1 cellular context compared by ENCODE assay signal in the genomic region with DNA sequence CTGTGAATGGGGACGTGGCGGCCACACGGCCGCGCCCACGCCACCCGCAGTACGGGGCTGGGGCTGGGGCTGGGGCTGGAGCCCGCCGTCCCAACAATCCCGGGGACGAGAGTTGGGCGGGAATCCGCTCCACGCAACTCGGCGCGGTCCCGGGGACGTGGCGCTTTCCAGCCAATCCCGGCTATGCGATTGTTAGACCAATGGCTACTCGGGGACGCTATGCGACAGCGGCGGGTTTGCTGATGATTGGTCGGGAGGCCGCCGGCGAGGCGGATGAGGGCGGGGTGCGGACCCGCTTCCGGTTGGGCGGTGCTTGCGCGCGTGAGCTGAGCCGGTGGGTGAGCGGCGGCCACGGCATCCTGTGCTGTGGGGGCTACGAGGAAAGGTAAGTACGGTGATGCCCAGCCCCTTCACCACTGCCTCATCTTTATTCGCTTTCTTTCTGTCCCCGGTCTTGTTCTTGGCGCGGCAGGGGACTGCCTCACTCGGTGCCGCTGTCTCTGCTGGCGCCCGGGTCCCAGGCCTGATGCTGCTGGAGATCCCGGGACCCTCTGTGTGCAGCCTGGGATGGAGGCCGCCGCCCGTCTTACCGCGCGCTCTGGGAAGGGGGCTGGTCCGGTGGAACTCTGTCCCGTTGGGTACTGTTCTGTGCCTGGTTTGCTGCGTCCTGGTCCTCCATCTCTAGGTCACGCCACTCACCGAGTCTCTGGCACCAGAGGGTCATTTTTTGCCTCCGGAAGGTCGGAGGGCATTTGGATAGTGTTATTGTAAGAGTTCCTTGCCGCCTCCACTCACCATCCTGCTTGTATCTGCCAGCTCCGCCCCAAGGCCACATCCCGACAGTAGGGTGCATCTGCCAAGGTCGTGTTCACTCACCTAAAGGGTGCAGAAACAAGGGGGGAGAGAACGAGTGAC.
TF ChIP-seq lines count a peak whose summit lies in the region.

Gene CALU (plus strand): TSS at position 312 of the 915 bp plus-strand sequence. CDS start 9,225 bp downstream, outside the sequence.

TF ChIP-seq in GM12878, 131 proteins besides CTCF, POLR2A, EP300 and RAD21 (continued from another document and continues in another):
- TF ChIP-seq, protein P1, sequence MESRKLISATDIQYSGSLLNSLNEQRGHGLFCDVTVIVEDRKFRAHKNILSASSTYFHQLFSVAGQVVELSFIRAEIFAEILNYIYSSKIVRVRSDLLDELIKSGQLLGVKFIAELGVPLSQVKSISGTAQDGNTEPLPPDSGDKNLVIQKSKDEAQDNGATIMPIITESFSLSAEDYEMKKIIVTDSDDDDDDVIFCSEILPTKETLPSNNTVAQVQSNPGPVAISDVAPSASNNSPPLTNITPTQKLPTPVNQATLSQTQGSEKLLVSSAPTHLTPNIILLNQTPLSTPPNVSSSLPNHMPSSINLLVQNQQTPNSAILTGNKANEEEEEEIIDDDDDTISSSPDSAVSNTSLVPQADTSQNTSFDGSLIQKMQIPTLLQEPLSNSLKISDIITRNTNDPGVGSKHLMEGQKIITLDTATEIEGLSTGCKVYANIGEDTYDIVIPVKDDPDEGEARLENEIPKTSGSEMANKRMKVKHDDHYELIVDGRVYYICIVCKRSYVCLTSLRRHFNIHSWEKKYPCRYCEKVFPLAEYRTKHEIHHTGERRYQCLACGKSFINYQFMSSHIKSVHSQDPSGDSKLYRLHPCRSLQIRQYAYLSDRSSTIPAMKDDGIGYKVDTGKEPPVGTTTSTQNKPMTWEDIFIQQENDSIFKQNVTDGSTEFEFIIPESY (IDR thresholded peaks at IDR 0.05), result no peak
- peak; percentile 96 for TF ChIP-seq PKNOX1 (IDR thresholded peaks at IDR 0.05)
- no peak; the same call in 1 of the 2 replicates for TF ChIP-seq RB1 (IDR thresholded peaks at IDR 0.05; ENCODE audit: borderline replicate concordance)
- TF ChIP-seq SIN3A (IDR thresholded peaks at IDR 0.05; ENCODE audit: low read depth, low read length), result no peak
- peak; percentile 82 for TF ChIP-seq ZBTB40 (IDR thresholded peaks at IDR 0.05; ENCODE audit: borderline replicate concordance)
- TF ChIP-seq CBX5 (IDR thresholded peaks at IDR 0.05; ENCODE audit: low read depth), result no peak
- TF ChIP-seq SKIL (IDR thresholded peaks at IDR 0.05; ENCODE audit: low read depth, poor library complexity, severe bottlenecking), result no peak
- peak; percentile 93 for TF ChIP-seq RFX5 (IDR thresholded peaks at IDR 0.05; ENCODE audit: low read depth, low read length)
- no peak for TF ChIP-seq MYB (IDR thresholded peaks at IDR 0.05; ENCODE audit: borderline replicate concordance, low read depth, low read length)
- TF ChIP-seq YY1 (IDR thresholded peaks at IDR 0.05; ENCODE audit: low read depth, low read length), result no peak
- TF ChIP-seq STAT1 (conservative IDR thresholded peaks at IDR 0.05), result 0 out of 2 replicates have a peak, but pooled peaks have one; percentile 31
- TF ChIP-seq RAD51 (IDR thresholded peaks at IDR 0.05), result no peak
- 0 out of 2 replicates have a peak, but pooled peaks have one; percentile 2 for TF ChIP-seq CBFB (IDR thresholded peaks at IDR 0.05; ENCODE audit: low read depth)
- no peak for TF ChIP-seq ZNF622 (IDR thresholded peaks at IDR 0.05)
- no peak for TF ChIP-seq TBL1XR1 (IDR thresholded peaks at IDR 0.05; ENCODE audit: low read depth, low read length)
- TF ChIP-seq, protein P2, sequence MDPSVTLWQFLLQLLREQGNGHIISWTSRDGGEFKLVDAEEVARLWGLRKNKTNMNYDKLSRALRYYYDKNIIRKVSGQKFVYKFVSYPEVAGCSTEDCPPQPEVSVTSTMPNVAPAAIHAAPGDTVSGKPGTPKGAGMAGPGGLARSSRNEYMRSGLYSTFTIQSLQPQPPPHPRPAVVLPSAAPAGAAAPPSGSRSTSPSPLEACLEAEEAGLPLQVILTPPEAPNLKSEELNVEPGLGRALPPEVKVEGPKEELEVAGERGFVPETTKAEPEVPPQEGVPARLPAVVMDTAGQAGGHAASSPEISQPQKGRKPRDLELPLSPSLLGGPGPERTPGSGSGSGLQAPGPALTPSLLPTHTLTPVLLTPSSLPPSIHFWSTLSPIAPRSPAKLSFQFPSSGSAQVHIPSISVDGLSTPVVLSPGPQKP (IDR thresholded peaks at IDR 0.05; ENCODE audit: low read depth, low read length), result 0 out of 2 replicates have a peak, but pooled peaks have one; percentile 54
- TF ChIP-seq, protein P3, sequence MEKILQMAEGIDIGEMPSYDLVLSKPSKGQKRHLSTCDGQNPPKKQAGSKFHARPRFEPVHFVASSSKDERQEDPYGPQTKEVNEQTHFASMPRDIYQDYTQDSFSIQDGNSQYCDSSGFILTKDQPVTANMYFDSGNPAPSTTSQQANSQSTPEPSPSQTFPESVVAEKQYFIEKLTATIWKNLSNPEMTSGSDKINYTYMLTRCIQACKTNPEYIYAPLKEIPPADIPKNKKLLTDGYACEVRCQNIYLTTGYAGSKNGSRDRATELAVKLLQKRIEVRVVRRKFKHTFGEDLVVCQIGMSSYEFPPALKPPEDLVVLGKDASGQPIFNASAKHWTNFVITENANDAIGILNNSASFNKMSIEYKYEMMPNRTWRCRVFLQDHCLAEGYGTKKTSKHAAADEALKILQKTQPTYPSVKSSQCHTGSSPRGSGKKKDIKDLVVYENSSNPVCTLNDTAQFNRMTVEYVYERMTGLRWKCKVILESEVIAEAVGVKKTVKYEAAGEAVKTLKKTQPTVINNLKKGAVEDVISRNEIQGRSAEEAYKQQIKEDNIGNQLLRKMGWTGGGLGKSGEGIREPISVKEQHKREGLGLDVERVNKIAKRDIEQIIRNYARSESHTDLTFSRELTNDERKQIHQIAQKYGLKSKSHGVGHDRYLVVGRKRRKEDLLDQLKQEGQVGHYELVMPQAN (conservative IDR thresholded peaks at IDR 0.05), result peak; percentile 59; the same call in 1 of the 2 replicates
- TF ChIP-seq DPF2 (IDR thresholded peaks at IDR 0.05), result peak; percentile 69
- TF ChIP-seq ZZZ3 (IDR thresholded peaks at IDR 0.05; ENCODE audit: control insufficient read depth, insufficient read length, low read depth), result no peak
- no peak for TF ChIP-seq JUNB (IDR thresholded peaks at IDR 0.05)
- no peak; a peak in 1 of 4 replicates for TF ChIP-seq IKZF2 (IDR thresholded peaks at IDR 0.05)
- no peak for TF ChIP-seq TCF7 (IDR thresholded peaks at IDR 0.05; ENCODE audit: borderline replicate concordance)
- TF ChIP-seq E4F1 (IDR thresholded peaks at IDR 0.05; ENCODE audit: borderline replicate concordance, partially characterized antibody), result peak; percentile 38
- no peak for TF ChIP-seq RBBP5 (conservative IDR thresholded peaks at IDR 0.05)
- TF ChIP-seq IRF4 (IDR thresholded peaks at IDR 0.05; ENCODE audit: low read depth, low read length), result no peak
- peak; percentile 64; the same call in 1 of the 2 replicates for TF ChIP-seq TAF1 (IDR thresholded peaks at IDR 0.05; ENCODE audit: borderline replicate concordance, low read depth, low read length)
- no peak for TF ChIP-seq MEF2A (IDR thresholded peaks at IDR 0.05; ENCODE audit: insufficient read depth, low read depth, low read length)
- no peak for TF ChIP-seq FOXM1 (IDR thresholded peaks at IDR 0.05; ENCODE audit: low read depth, low read length)
- no peak for TF ChIP-seq WRNIP1 (IDR thresholded peaks at IDR 0.05; ENCODE audit: borderline replicate concordance, low read depth, low read length)
- TF ChIP-seq, protein P4, sequence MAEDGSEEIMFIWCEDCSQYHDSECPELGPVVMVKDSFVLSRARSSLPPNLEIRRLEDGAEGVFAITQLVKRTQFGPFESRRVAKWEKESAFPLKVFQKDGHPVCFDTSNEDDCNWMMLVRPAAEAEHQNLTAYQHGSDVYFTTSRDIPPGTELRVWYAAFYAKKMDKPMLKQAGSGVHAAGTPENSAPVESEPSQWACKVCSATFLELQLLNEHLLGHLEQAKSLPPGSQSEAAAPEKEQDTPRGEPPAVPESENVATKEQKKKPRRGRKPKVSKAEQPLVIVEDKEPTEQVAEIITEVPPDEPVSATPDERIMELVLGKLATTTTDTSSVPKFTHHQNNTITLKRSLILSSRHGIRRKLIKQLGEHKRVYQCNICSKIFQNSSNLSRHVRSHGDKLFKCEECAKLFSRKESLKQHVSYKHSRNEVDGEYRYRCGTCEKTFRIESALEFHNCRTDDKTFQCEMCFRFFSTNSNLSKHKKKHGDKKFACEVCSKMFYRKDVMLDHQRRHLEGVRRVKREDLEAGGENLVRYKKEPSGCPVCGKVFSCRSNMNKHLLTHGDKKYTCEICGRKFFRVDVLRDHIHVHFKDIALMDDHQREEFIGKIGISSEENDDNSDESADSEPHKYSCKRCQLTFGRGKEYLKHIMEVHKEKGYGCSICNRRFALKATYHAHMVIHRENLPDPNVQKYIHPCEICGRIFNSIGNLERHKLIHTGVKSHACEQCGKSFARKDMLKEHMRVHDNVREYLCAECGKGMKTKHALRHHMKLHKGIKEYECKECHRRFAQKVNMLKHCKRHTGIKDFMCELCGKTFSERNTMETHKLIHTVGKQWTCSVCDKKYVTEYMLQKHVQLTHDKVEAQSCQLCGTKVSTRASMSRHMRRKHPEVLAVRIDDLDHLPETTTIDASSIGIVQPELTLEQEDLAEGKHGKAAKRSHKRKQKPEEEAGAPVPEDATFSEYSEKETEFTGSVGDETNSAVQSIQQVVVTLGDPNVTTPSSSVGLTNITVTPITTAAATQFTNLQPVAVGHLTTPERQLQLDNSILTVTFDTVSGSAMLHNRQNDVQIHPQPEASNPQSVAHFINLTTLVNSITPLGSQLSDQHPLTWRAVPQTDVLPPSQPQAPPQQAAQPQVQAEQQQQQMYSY (CRISPR knock-in tag; IDR thresholded peaks at IDR 0.05), result no peak
- TF ChIP-seq, protein P5, sequence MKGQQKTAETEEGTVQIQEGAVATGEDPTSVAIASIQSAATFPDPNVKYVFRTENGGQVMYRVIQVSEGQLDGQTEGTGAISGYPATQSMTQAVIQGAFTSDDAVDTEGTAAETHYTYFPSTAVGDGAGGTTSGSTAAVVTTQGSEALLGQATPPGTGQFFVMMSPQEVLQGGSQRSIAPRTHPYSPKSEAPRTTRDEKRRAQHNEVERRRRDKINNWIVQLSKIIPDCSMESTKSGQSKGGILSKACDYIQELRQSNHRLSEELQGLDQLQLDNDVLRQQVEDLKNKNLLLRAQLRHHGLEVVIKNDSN (IDR thresholded peaks at IDR 0.05; ENCODE audit: borderline replicate concordance, extremely low read length, insufficient read depth, low read depth, low read length), result no peak
- no peak for TF ChIP-seq NR2C2 (IDR thresholded peaks at IDR 0.05; ENCODE audit: borderline replicate concordance, control insufficient read depth, insufficient read length, low read depth)
- TF ChIP-seq ZSCAN29 (IDR thresholded peaks at IDR 0.05), result no peak
